In the genomic region with DNA sequence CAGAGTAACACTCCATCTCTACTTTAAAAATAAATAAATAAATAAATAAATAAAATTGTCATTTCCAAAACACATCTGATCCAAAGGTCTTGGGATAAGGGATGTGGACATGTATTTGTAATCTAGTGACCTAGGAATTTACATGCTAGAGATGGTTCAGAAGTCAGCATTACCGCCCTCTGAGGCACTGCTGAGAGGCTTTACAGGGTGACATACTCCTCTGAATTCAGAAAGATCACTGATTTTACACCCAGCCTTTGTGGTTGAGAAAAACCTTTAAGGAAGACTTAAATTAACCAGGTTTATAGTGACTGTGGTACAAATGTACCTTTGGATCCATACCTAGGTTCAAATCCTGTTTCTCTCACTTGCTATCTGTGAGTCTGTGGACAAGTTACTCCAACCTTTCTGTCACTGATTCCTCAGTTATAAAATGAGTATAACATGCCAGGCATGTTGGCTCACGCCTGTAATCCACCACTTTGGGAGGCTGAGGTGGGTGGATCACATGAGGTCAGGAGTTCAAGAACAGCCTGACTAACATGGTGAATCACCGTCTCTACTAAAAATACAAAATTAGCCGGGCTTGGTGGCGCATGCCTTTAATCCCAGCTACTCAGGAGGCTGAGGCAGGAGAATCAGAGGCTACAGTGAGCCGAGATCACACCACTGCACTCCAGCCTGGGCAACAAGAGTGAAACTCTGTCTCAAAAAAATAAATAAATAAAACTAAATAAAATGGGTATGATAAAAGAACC, we compare ENCODE assay signal across 10 cellular contexts. TPM values are rescaled to one million over a fixed set of nuclear protein-coding genes. Genes with fewer than 3 reads are reported as not detected.
DNase-seq lines count a peak whose midpoint lies in the region; ATAC-seq and TF ChIP-seq lines count a peak whose summit lies in the region.
"Had no signal": no experiment of that assay in that cellular context is flagged by ENCODE, and none has a peak within 500 bp of the region (broad histone marks: within the 10 kb centered on the region; RNA-seq: fewer than 3 reads in every experiment).

No MANE protein-coding gene starts in this region.

- no peak for TF ChIP-seq POLR2A in stomach (IDR thresholded peaks at IDR 0.05)

- no peaks in the 10 kb centered on the region for H3K9me3 ChIP-seq in stomach

- TF ChIP-seq CTCF in HFFc6 (IDR thresholded peaks at IDR 0.05) = no peak
- TF ChIP-seq CTCF in stomach (IDR thresholded peaks at IDR 0.05) = no peak

- H3K27me3 ChIP-seq in stomach = no peaks in the 10 kb centered on the region

- no peaks in the 10 kb centered on the region for H3K9me3 Mint-ChIP-seq in HFFc6
- no peaks in the 10 kb centered on the region for H3K9me3 Mint-ChIP-seq in activated T-helper 17 cell treated with anti-CD3 and anti-CD28 coated beads, Interleukin-2, amount 50 U/mL, for 72 hours
- H3K9me3 Mint-ChIP-seq: mesothelial cell of epicardium had no signal

- no peaks in the 10 kb centered on the region for H3K36me3 ChIP-seq in stomach

- 61 to 81% (median 78%) methylated on average over 6 of the region's 6 CpGs for WGBS in stomach, 5 donors

- peak; percentile 62 for ATAC-seq in activated T-helper 17 cell treated with anti-CD3 and anti-CD28 coated beads, Interleukin-2, amount 50 U/mL, for 72 hours (replicated peaks)
- no peak for ATAC-seq in HG03175 (IDR thresholded peaks at IDR 0.05; ENCODE audit: unreplicated experiment)

- H3K4me3 ChIP-seq in stomach = no peak overlapping the region

- H3K36me3 Mint-ChIP-seq in HFFc6 (ENCODE audit: low read depth) = peaks cover 6% of the 10 kb centered on the region
- no peaks in the 10 kb centered on the region for H3K36me3 Mint-ChIP-seq in activated T-helper 17 cell treated with anti-CD3 and anti-CD28 coated beads, Interleukin-2, amount 50 U/mL, for 72 hours (ENCODE audit: low read depth)
- H3K36me3 Mint-ChIP-seq: mesothelial cell of epicardium had no signal

- H3K27me3 Mint-ChIP-seq in HFFc6 (ENCODE audit: insufficient read depth) = no peaks in the 10 kb centered on the region
- no peaks in the 10 kb centered on the region for H3K27me3 Mint-ChIP-seq in activated T-helper 17 cell treated with anti-CD3 and anti-CD28 coated beads, Interleukin-2, amount 50 U/mL, for 72 hours

- peaks cover 0 to 63% (median 28%) of the 10 kb centered on the region in 4 donors for H3K4me1 ChIP-seq in stomach

- 0 out of 2 replicates have a peak overlapping the region, but pooled peaks have one; percentile 5 for H3K4me3 Mint-ChIP-seq in HFFc6
- no peak overlapping the region for H3K4me3 Mint-ChIP-seq in activated T-helper 17 cell treated with anti-CD3 and anti-CD28 coated beads, Interleukin-2, amount 50 U/mL, for 72 hours
- H3K4me3 Mint-ChIP-seq: mesothelial cell of epicardium had no signal

- TF ChIP-seq EP300 in stomach (IDR thresholded peaks at IDR 0.05) = no peak

- peak; percentile 95 for DNase-seq in HFFc6
- DNase-seq in head of caudate nucleus = peak in 27 of 42 donors; percentile 8 to 77 (median 54)
- DNase-seq in stomach = no peak
- no peak for DNase-seq in NCI-H526 (lab: John Stamatoyannopoulos, UW)
- no peak for DNase-seq in mucosa of gallbladder (ENCODE audit: low spot score)
- no peak for DNase-seq in NCI-H2081 treated with DMSO at 0.1 percent for 48 hours (lab: John Stamatoyannopoulos, UW)

- peak overlapping the region in 3 of 5 donors; percentile 24 to 55 (median 47) for H3K27ac ChIP-seq in stomach
- H3K27ac ChIP-seq: KMS-11 had no signal

- peaks cover 62% of the 10 kb centered on the region for H3K4me1 Mint-ChIP-seq in HFFc6 (ENCODE audit: low read depth)
- peaks cover 8% of the 10 kb centered on the region for H3K4me1 Mint-ChIP-seq in activated T-helper 17 cell treated with anti-CD3 and anti-CD28 coated beads, Interleukin-2, amount 50 U/mL, for 72 hours

- intact Hi-C loops in head of caudate nucleus (cut with DNase I) = no loop called here
- intact Hi-C loops in stomach (cut with DNase I; ENCODE audit: low total_unique reads) = no loop called here

- H3K27ac Mint-ChIP-seq in HFFc6 = peak overlapping the region; percentile 87
- no peak overlapping the region for H3K27ac Mint-ChIP-seq in activated T-helper 17 cell treated with anti-CD3 and anti-CD28 coated beads, Interleukin-2, amount 50 U/mL, for 72 hours
- H3K27ac Mint-ChIP-seq: mesothelial cell of epicardium had no signal

RNA-seq across cellular contexts. Expression of a gene that starts 20.1 kb away (rescaled TPM):
- 10 to 100 TPM; 39.8 to 54.2 (median 44.8) TPM for total RNA-seq in HFFc6 (2021; fragmentation: NEBNext Ultra II Directional; extraction: Animal tissue kit (Norgen Biotek cat#: 25700))
- total RNA-seq in activated T-helper 17 cell treated with anti-CD3 and anti-CD28 coated beads, Interleukin-2, amount 50 U/mL, for 72 hours = 10 to 100 TPM; 42.9 to 47.6 TPM
- total RNA-seq in stomach (100 to 1,000 TPM in 4 of 5 donors, 10 to 100 TPM in 1; 29.8 to 461 (median 202) TPM), mucosa of gallbladder (47.3 TPM)
- polyA plus RNA-seq in stomach = 10 to 100 TPM; 30.9 to 72.2 (median 52.2) TPM

Comparison
In these comparisons a context has a peak if more than half of its experiments do, and no peak if none do; other contexts are left out.
1. DNase-seq: peak in HFFc6 (single experiment) and head of caudate nucleus (27 of 42); none in stomach (single experiment), NCI-H526 (0 of 2), mucosa of gallbladder (single experiment) and NCI-H2081 treated with DMSO at 0.1 percent for 48 hours (single experiment).